ENCODE assay signal across 1 cellular context in the genomic region with DNA sequence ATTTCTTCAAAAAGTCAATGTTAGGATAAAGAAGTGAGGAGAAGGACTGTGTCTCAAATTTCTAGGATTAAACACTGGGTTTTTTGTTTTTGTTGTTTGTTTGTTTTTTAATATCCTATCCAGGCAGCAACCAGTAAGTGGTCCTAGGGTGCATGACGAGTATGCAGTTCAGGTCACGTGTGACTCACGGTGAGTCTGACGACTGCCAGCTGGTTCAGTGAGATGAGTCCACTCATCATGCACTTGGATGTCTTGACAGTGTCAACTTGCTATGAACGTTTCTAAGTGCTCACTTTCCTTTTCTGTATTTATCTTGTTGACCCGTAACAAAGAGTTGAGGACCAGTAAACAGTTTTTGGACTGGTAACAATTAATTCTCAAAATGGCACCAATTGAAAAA.
TF ChIP-seq lines count a peak whose summit lies in the region.

No MANE protein-coding gene starts in this region.

TF ChIP-seq in IMR-90, 13 proteins besides CTCF, POLR2A, EP300 and RAD21:
- TF ChIP-seq, protein P1, sequence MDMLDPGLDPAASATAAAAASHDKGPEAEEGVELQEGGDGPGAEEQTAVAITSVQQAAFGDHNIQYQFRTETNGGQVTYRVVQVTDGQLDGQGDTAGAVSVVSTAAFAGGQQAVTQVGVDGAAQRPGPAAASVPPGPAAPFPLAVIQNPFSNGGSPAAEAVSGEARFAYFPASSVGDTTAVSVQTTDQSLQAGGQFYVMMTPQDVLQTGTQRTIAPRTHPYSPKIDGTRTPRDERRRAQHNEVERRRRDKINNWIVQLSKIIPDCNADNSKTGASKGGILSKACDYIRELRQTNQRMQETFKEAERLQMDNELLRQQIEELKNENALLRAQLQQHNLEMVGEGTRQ (IDR thresholded peaks at IDR 0.05; ENCODE audit: low read depth, low read length): peak; percentile 57; the same call in 1 of the 2 replicates
- TF ChIP-seq BHLHE40 (IDR thresholded peaks at IDR 0.05; ENCODE audit: low read depth, low read length) (0 out of 2 replicates have a peak, but pooled peaks have one; percentile 33), RFX5 (IDR thresholded peaks at IDR 0.05; ENCODE audit: low read depth, low read length) (no peak), FOS (IDR thresholded peaks at IDR 0.05; ENCODE audit: low read depth, low read length) (0 out of 2 replicates have a peak, but pooled peaks have one; percentile 19)
